ENCODE assay signal across 8 cellular contexts in genomic region chr9:83708515-83709158, GRCh38. TPM values are rescaled to one million over a fixed set of nuclear protein-coding genes. Genes with fewer than 3 reads are reported as not detected.
DNase-seq lines count a peak whose midpoint lies in the region; ATAC-seq lines count a peak whose summit lies in the region.

No MANE protein-coding gene starts in this region.

- H4K8ac ChIP-seq in mesenchymal stem cell (ENCODE audit: low read length): peak overlapping the region; percentile 99

- H2BK15ac ChIP-seq in mesenchymal stem cell (ENCODE audit: low read depth, poor library complexity, severe bottlenecking): peak overlapping the region; percentile 80

- peaks cover 9% of the 10 kb centered on the region for H3K4me1 ChIP-seq in effector memory CD4-positive, alpha-beta T cell (ENCODE audit: control insufficient read depth, insufficient read depth, low read length, poor library complexity, severe bottlenecking)
- peaks cover 2% of the 10 kb centered on the region for H3K4me1 ChIP-seq in mesenchymal stem cell (ENCODE audit: control insufficient read depth, insufficient read depth, low read depth, low read length)

- peak overlapping the region; percentile 70 for H4K91ac ChIP-seq in mesenchymal stem cell (ENCODE audit: low read length)

- H3K18ac ChIP-seq in mesenchymal stem cell (ENCODE audit: low read depth in 1 of 2, low read length in 2 of 2): peak overlapping the region; percentile 93

- peak overlapping the region; percentile 74 for H2AFZ ChIP-seq in mesenchymal stem cell (ENCODE audit: low read depth, low read length)

- peak overlapping the region; percentile 99 for H3K4me2 ChIP-seq in mesenchymal stem cell (ENCODE audit: low read length, poor library complexity, severe bottlenecking)

- no peak overlapping the region for H2AK5ac ChIP-seq in mesenchymal stem cell (ENCODE audit: low read length, severe bottlenecking)

- H3K4ac ChIP-seq in mesenchymal stem cell (ENCODE audit: low read depth in 1 of 2, low read length in 2 of 2): peak overlapping the region in 1 of 2 experiments; percentile 56

- WGBS in mesenchymal stem cell: 15% methylated on average over 18 of the region's 20 CpGs

- no peak overlapping the region for H2BK12ac ChIP-seq in mesenchymal stem cell (ENCODE audit: low read length in 2 of 2)

- no peaks in the 10 kb centered on the region for H3K9me3 ChIP-seq in effector memory CD4-positive, alpha-beta T cell (ENCODE audit: control insufficient read depth, low read length)
- no peaks in the 10 kb centered on the region for H3K9me3 ChIP-seq in mesenchymal stem cell (ENCODE audit: control insufficient read depth, low read length)

- DNase-seq in NCI-H1092 (lab: John Stamatoyannopoulos, UW) (peak; percentile 10), NCI-H1092 treated with DMSO at 0.1 percent for 48 hours (lab: John Stamatoyannopoulos, UW) (no peak), NAMALWA (ENCODE audit: low spot score) (peak; percentile 64), mesenchymal stem cell (peak; percentile 84)
- DNase-seq in activated CD4-positive, alpha-beta T cell treated with anti-CD3 and anti-CD28 coated beads, Interleukin-2, amount 50 U/mL, for 1 hour: peak; percentile 37
- DNase-seq in effector memory CD4-positive, alpha-beta T cell: peak; percentile 21 to 40 (median 32)
- DNase-seq in stimulated activated CD8-positive, alpha-beta memory T cell treated with anti-CD3 and anti-CD28 coated beads, Interleukin-15, amount 100 ng/mL, for 4 hours (ENCODE audit: low read depth in 2 of 2): peak; percentile 24 to 32

- H3K36me3 ChIP-seq in effector memory CD4-positive, alpha-beta T cell (ENCODE audit: control insufficient read depth, insufficient read depth, low read length): no peaks in the 10 kb centered on the region
- H3K36me3 ChIP-seq in mesenchymal stem cell (ENCODE audit: control insufficient read depth in 1 of 2, insufficient read depth in 2 of 2, low read depth in 1 of 2, low read length in 2 of 2): no peaks in the 10 kb centered on the region

- peak; percentile 53 for ATAC-seq in HG02588 (IDR thresholded peaks at IDR 0.05; ENCODE audit: unreplicated experiment)

- peak overlapping the region; percentile 98 for H3K9ac ChIP-seq in mesenchymal stem cell (ENCODE audit: low read length)

- H3K4me3 ChIP-seq in effector memory CD4-positive, alpha-beta T cell (ENCODE audit: insufficient read depth, low read depth, low read length, poor library complexity, severe bottlenecking): peak overlapping the region; percentile 73
- peak overlapping the region; percentile 90 to 92 for H3K4me3 ChIP-seq in mesenchymal stem cell (ENCODE audit: insufficient read depth in 1 of 2, low read depth in 1 of 2, low read length in 2 of 2)

- H3K23ac ChIP-seq in mesenchymal stem cell (ENCODE audit: low read length in 2 of 2): peak overlapping the region in 1 of 2 experiments; percentile 14

- no peak overlapping the region for H2BK120ac ChIP-seq in mesenchymal stem cell (ENCODE audit: low read depth, low read length)

- H3K27ac ChIP-seq in effector memory CD4-positive, alpha-beta T cell (ENCODE audit: insufficient read depth, low read length, poor library complexity, severe bottlenecking): peak overlapping the region; percentile 97
- peak overlapping the region; percentile 99 for H3K27ac ChIP-seq in mesenchymal stem cell (ENCODE audit: low read length, poor library complexity, severe bottlenecking)

- peak overlapping the region; percentile 5 for H2BK5ac ChIP-seq in mesenchymal stem cell (ENCODE audit: low read depth, low read length, poor library complexity, severe bottlenecking)

- peaks cover 8% of the 10 kb centered on the region for H3K79me1 ChIP-seq in mesenchymal stem cell (replicated peaks; ENCODE audit: low read length, poor library complexity, severe bottlenecking)

- no peaks in the 10 kb centered on the region for H3K27me3 ChIP-seq in effector memory CD4-positive, alpha-beta T cell (replicated peaks; ENCODE audit: control insufficient read depth, insufficient read depth, low read length, poor library complexity, severe bottlenecking)
- no peaks in the 10 kb centered on the region for H3K27me3 ChIP-seq in mesenchymal stem cell (ENCODE audit: control insufficient read depth in 1 of 2, insufficient read depth in 1 of 2, low read length in 2 of 2)

- no peak overlapping the region for H3K14ac ChIP-seq in mesenchymal stem cell (ENCODE audit: low read length in 2 of 2)

RNA-seq across cellular contexts. Expression of gene UBQLN1, which starts 0.9 kb away (rescaled TPM):
- polyA plus RNA-seq in mesenchymal stem cell (2013, experiment 1 of 2): 62.4 TPM
- 64.0 TPM for polyA plus RNA-seq in mesenchymal stem cell (2013, experiment 2 of 2)
